ENCODE assay signal across 8 cellular contexts in the genomic region with DNA sequence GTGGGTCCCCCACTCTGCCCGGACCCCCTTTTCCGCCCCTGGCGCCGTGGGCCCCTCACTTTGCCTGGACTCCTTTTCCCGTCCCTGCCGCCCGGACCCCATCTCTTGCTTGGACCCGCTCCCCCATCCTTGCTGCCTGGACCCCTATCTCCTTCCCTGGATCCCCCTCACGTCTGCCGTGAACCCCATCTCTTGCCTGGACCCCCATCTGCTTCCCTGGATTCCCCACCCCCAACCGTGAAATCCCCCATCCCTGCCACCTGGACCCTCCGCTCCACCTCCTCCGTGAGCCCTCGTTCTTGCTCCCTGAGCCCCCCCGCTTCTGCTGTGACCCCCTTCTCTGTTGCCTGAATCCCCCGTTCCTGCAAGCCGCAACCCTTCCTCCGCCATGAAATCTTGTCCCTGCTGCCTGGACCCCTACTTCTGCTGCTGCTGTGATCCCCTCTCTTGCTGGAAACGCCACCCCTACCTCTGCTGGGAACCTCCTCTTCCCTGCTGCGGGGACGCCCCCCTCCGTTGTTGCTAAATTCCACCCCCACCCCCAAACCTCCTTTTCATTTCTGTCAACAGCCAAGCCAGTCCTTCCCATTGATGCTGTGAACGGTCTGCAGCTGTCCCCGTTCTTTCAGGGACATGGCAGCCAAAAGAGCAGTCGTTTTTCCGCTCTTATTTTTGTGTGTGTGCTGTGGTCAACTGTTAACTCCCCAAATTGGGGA. TPM values are rescaled to one million over a fixed set of nuclear protein-coding genes. Genes with fewer than 3 reads are reported as not detected.
DNase-seq lines count a peak whose midpoint lies in the region; ATAC-seq and TF ChIP-seq lines count a peak whose summit lies in the region.

No MANE protein-coding gene starts in this region.

- H3K4me3 Mint-ChIP-seq in activated naive CD8-positive, alpha-beta T cell treated with anti-CD3 and anti-CD28 coated beads, Interleukin-2, amount 50 U/mL, for 24 hours, result peak overlapping the region; percentile 81

- no peaks in the 10 kb centered on the region for H3K9me3 ChIP-seq in skeletal muscle tissue (ENCODE audit: control insufficient read depth in 3 of 3, low read length in 3 of 3)

- peak; percentile 22 for ATAC-seq in HG02938 (IDR thresholded peaks at IDR 0.05; ENCODE audit: unreplicated experiment)
- no peak for ATAC-seq in activated naive CD8-positive, alpha-beta T cell treated with anti-CD3 and anti-CD28 coated beads, Interleukin-2, amount 50 U/mL, for 24 hours

- DNase-seq in AG09309 (ENCODE audit: low read depth) (no peak), COLO668 (lab: John Stamatoyannopoulos, UW; ENCODE audit: unreplicated experiment) (no peak), HEK293T (ENCODE audit: extremely low spot score) (no peak), ureter (ENCODE audit: low spot score) (no peak)
- DNase-seq in activated naive CD8-positive, alpha-beta T cell treated with anti-CD3 and anti-CD28 coated beads, Interleukin-2, amount 50 U/mL, for 24 hours, result peak; percentile 26

- H3K36me3 ChIP-seq in skeletal muscle tissue (ENCODE audit: control insufficient read depth in 3 of 3, insufficient read depth in 3 of 3, low read length in 3 of 3), result peaks cover 17 to 28% (median 22%) of the 10 kb centered on the region in 3 donors

- H3K36me3 Mint-ChIP-seq in activated naive CD8-positive, alpha-beta T cell treated with anti-CD3 and anti-CD28 coated beads, Interleukin-2, amount 50 U/mL, for 24 hours (ENCODE audit: low read depth), result peaks cover 26% of the 10 kb centered on the region

- H3K4me1 Mint-ChIP-seq in activated naive CD8-positive, alpha-beta T cell treated with anti-CD3 and anti-CD28 coated beads, Interleukin-2, amount 50 U/mL, for 24 hours, result peaks cover 20% of the 10 kb centered on the region

- H3K27me3 Mint-ChIP-seq in activated naive CD8-positive, alpha-beta T cell treated with anti-CD3 and anti-CD28 coated beads, Interleukin-2, amount 50 U/mL, for 24 hours, result no peaks in the 10 kb centered on the region

- TF ChIP-seq CTCF in AG09309 (IDR thresholded peaks at IDR 0.05; ENCODE audit: control insufficient read depth, insufficient read depth, low read depth, low read length, missing control alignments), result no peak

- peak overlapping the region; percentile 78 for H3K27ac Mint-ChIP-seq in activated naive CD8-positive, alpha-beta T cell treated with anti-CD3 and anti-CD28 coated beads, Interleukin-2, amount 50 U/mL, for 24 hours

- POLR2A ChIA-PET in HEK293T (lab: Yijun Ruan, JAX), result interaction anchor here (0.7 to 1.7 kb wide), 14 partner anchors 9 to 87 kb away, joined by 3 to 12 read pairs (median 4); partner anchors contain the start of gene CIRBP

- peak overlapping the region; percentile 56 for H3K27ac ChIP-seq in skeletal muscle tissue (ENCODE audit: low read depth, low read length)

- H3K4me1 ChIP-seq in skeletal muscle tissue (ENCODE audit: control insufficient read depth in 3 of 3, insufficient read depth in 3 of 3, low read length in 3 of 3), result peaks cover 17 to 28% (median 19%) of the 10 kb centered on the region in 3 donors

- H3K27me3 ChIP-seq in skeletal muscle tissue (ENCODE audit: control insufficient read depth in 3 of 3, insufficient read depth in 3 of 3, low read length in 3 of 3), result no peaks in the 10 kb centered on the region

- no peaks in the 10 kb centered on the region for H3K9me3 Mint-ChIP-seq in activated naive CD8-positive, alpha-beta T cell treated with anti-CD3 and anti-CD28 coated beads, Interleukin-2, amount 50 U/mL, for 24 hours

- CTCF ChIA-PET in HEK293T (lab: Yijun Ruan, JAX), result no interaction called here

- peak overlapping the region; percentile 72 to 78 (median 75) for H3K9ac ChIP-seq in skeletal muscle tissue (ENCODE audit: low read depth in 1 of 3, low read length in 3 of 3)

- peak overlapping the region; percentile 98 for H3K4me3 ChIP-seq in AG09309 (ENCODE audit: control insufficient read depth, low read depth, low read length)
- H3K4me3 ChIP-seq in iPS-11a (ENCODE audit: low read depth, low read length), result peak overlapping the region; percentile 67
- peak overlapping the region; percentile 77 to 80 (median 80) for H3K4me3 ChIP-seq in skeletal muscle tissue (ENCODE audit: low read length in 3 of 3)

TF ChIP-seq in HEK293T, 16 proteins besides CTCF, POLR2A, EP300 and RAD21:
- no peak for TF ChIP-seq ZNF384 (IDR thresholded peaks at IDR 0.05)
- TF ChIP-seq ARNT (IDR thresholded peaks at IDR 0.05), result no peak
- no peak for TF ChIP-seq SUZ12 (IDR thresholded peaks at IDR 0.05)

RNA-seq across cellular contexts. Expression of gene NDUFS7, which starts 28.3 kb away (rescaled TPM):
- total RNA-seq in skeletal muscle tissue (43.3 TPM), ureter (93.5 TPM)

RNA-seq across cellular contexts. Expression of gene GAMT, which starts 45.9 kb away (rescaled TPM):
- total RNA-seq in skeletal muscle tissue (101 TPM), ureter (9.3 TPM)

RNA-seq across cellular contexts. Expression of gene DAZAP1, which starts 52.0 kb away (rescaled TPM):
- 27.1 TPM for total RNA-seq in skeletal muscle tissue
- total RNA-seq in ureter, result 137 TPM
